Comparison of ENCODE assay signal across 18 cellular contexts in the genomic region with DNA sequence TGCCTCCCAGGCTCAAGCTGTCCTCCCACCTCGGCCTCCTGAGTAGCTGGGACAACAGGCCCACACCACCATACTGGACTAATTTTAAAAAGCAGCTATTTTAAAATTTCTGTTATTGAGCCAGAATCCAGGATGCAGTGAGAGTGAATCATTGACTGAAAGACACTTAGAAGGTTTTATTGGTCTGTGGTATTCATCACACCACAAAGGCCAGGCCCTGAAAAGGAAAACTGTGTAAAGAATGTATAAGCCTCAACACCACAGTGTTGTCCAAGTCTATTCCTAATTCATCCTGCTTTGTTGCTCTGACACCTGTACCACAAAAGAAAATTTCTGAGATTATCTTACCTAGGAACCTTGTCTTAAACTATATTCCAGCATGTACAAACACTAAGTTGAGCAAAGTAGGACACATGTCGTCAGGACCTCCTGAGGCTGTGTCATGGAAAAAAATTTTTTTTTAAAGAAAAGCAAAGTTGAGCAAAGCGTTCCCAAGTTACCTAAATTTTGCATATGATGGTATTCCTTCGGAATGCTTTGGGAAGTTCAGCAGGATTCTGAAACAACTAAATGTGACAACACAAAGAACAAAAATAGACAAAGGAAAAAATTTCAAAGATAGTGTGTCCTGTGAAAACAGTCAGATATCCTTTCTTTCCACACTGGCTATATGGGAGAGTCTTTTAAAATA.
DNase-seq lines count a peak whose midpoint lies in the region; ATAC-seq and TF ChIP-seq lines count a peak whose summit lies in the region.
"Had no signal": no experiment of that assay in that cellular context is flagged by ENCODE, and none has a peak within 500 bp of the region (broad histone marks: within the 10 kb centered on the region; RNA-seq: fewer than 3 reads in every experiment).

No MANE protein-coding gene starts in this region.

- POLR2A ChIA-PET in PC-9 (lab: Charles Lee; ENCODE audit: unreplicated experiment) = interaction anchor here (0.6 kb wide), 1 partner anchor 12 kb away, joined by 5 read pairs; no protein-coding TSS in a partner anchor

- no peak overlapping the region for H3K4me2 ChIP-seq in PC-9

- DNase-seq in A172 (ENCODE audit: low spot score) (peak; percentile 79), GM04503 (ENCODE audit: low read depth) (peak; percentile 62), PC-9 (peak in 1 of 2 experiments; percentile 59), fibroblast of villous mesenchyme (ENCODE audit: low read depth) (peak; percentile 57), T-helper 9 cell (no peak), NCI-H128 (lab: John Stamatoyannopoulos, UW; ENCODE audit: unreplicated experiment) (no peak), type B pancreatic cell (ENCODE audit: extremely low spot score, unreplicated experiment) (no peak)
- DNase-seq: effector memory CD4-positive, alpha-beta T cell; GOT3; islet precursor cell; NCI-H1048; NCI-H345; OCI-M1; T-cell had no signal

- CTCF ChIA-PET in PC-9 (lab: Charles Lee) = interaction anchor here (0.6 kb wide), 1 partner anchor 79 kb away, joined by 3 read pairs; no protein-coding TSS in a partner anchor

- no peaks in the 10 kb centered on the region for H3K79me2 ChIP-seq in PC-9 (ENCODE audit: low read depth)
- H3K79me2 ChIP-seq: parathyroid adenoma had no signal

- H3K27ac ChIP-seq in PC-9 = 0 out of 2 replicates have a peak overlapping the region, but pooled peaks have one; percentile 26
- H3K27ac ChIP-seq: parathyroid adenoma, thoracic aorta had no signal

- H3K4me3 ChIP-seq in PC-9 (no peak overlapping the region), fibroblast of villous mesenchyme (ENCODE audit: low read depth, low read length) (no peak overlapping the region)
- H3K4me3 ChIP-seq: thoracic aorta had no signal

- H3K4me1 Mint-ChIP-seq in type B pancreatic cell (ENCODE audit: unreplicated experiment) = no peaks in the 10 kb centered on the region
- H3K4me1 Mint-ChIP-seq: B cell had no signal

- H3K27me3 ChIP-seq in PC-9 (ENCODE audit: insufficient read depth, low read depth) = no peaks in the 10 kb centered on the region

- no peaks in the 10 kb centered on the region for H3K9me3 Mint-ChIP-seq in type B pancreatic cell
- H3K9me3 Mint-ChIP-seq: T-cell had no signal

- H4K20me1 ChIP-seq in PC-9 (ENCODE audit: insufficient read depth) = no peaks in the 10 kb centered on the region

- H3K4me1 ChIP-seq in PC-9 (replicated peaks; ENCODE audit: insufficient read depth) = peaks cover 31% of the 10 kb centered on the region

- H3F3A ChIP-seq in PC-9 (ENCODE audit: insufficient read depth, low read depth) = peaks cover 18% of the 10 kb centered on the region

- no peak overlapping the region for H3K4me3 Mint-ChIP-seq in type B pancreatic cell
- H3K4me3 Mint-ChIP-seq: B cell, T-cell had no signal

- H3K36me3 Mint-ChIP-seq in type B pancreatic cell = no peaks in the 10 kb centered on the region
- H3K36me3 Mint-ChIP-seq: T-cell had no signal

- H3K9me2 ChIP-seq in PC-9 (ENCODE audit: insufficient read depth) = 0 out of 2 replicates have a peak, but pooled peaks cover 5% of the 10 kb centered on the region

- TF ChIP-seq CTCF in PC-9 (conservative IDR thresholded peaks at IDR 0.05) (no peak), fibroblast of villous mesenchyme (IDR thresholded peaks at IDR 0.05; ENCODE audit: insufficient read depth, low read depth, low read length) (no peak), type B pancreatic cell (conservative IDR thresholded peaks at IDR 0.05) (no peak)

- intact Hi-C loops in PC-9 (cut with micrococcal nuclease; ENCODE audit: unreplicated experiment) = no loop called here

- ATAC-seq in GM21423 (IDR thresholded peaks at IDR 0.05; ENCODE audit: unreplicated experiment) = no peak
- ATAC-seq: T-cell had no signal

- no TSS peak for BruUV-seq in PC-9 (replicated peaks; lab: Mats Ljungman, UMichigan)

- no peak overlapping the region for H2AFZ ChIP-seq in PC-9
- H2AFZ ChIP-seq: parathyroid adenoma had no signal

- no peaks in the 10 kb centered on the region for H3K27me3 Mint-ChIP-seq in type B pancreatic cell
- H3K27me3 Mint-ChIP-seq: B cell, T-cell had no signal

- H3K36me3 ChIP-seq in PC-9 (ENCODE audit: low read depth) = no peaks in the 10 kb centered on the region
- H3K36me3 ChIP-seq: thoracic aorta had no signal

- no peaks in the 10 kb centered on the region for H3K9me3 ChIP-seq in PC-9 (ENCODE audit: insufficient read depth, low read depth)
- H3K9me3 ChIP-seq: thoracic aorta had no signal

- H3K27ac Mint-ChIP-seq in type B pancreatic cell = no peak overlapping the region
- H3K27ac Mint-ChIP-seq: B cell, T-cell had no signal

Comparison
In these comparisons a context has a peak if more than half of its experiments do, and no peak if none do; other contexts are left out.
1. DNase-seq: peak in A172 (single experiment), GM04503 (single experiment) and fibroblast of villous mesenchyme (single experiment); none in T-helper 9 cell (single experiment), NCI-H128 (single experiment) and type B pancreatic cell (single experiment).